Comparison of ENCODE assay signal across 26 cellular contexts in the genomic region with DNA sequence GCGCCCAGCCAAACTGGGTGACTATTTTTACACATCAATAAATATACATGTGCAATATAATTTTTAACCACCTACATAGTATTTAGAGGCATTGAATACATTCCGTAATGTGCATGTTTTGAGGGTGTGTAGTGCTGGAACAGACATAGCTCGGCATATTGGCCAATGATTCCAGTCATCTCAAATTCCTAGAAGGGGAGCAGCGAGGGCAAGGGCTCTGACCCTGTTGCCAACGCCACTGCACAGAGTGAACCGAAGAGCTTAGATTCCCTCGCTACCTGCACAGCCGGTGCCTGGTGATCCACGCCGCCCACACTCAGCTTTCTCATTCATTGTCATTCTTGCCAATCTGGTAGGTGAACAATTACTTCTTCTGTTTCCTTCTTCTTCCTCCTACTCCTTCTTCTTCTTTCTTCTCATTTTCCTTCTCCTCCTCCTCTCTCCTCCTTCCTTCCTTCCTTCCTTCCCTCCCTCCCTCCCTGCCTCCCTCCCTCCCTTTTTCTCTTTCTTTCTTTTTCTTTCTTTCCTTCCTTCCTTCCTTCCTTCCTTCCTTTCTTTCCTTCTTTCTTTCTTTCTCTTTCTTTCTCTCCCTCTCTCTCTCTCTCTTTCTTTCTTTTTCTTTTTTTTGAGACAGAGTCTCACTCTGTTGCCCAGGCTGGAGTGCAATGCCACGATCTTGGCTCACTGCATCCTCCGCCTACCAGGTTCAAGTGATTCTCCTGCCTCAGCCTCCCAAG. TPM values are rescaled to one million over a fixed set of nuclear protein-coding genes. Genes with fewer than 3 reads are reported as not detected.
DNase-seq lines count a peak whose midpoint lies in the region; ATAC-seq and TF ChIP-seq lines count a peak whose summit lies in the region.
"Had no signal": no experiment of that assay in that cellular context is flagged by ENCODE, and none has a peak within 500 bp of the region (broad histone marks: within the 10 kb centered on the region; RNA-seq: fewer than 3 reads in every experiment).

No MANE protein-coding gene starts in this region.

- H3K9me3 Mint-ChIP-seq in activated naive CD4-positive, alpha-beta T cell treated with anti-CD3 and anti-CD28 coated beads, Interleukin-2, amount 10 ng/mL, durations not matched to agents 7 days and 5 days = peaks cover 7% of the 10 kb centered on the region
- peaks cover 4% of the 10 kb centered on the region for H3K9me3 Mint-ChIP-seq in activated naive CD4-positive, alpha-beta T cell treated with anti-CD3 and anti-CD28 coated beads for 36 hours
- peaks cover 4% of the 10 kb centered on the region for H3K9me3 Mint-ChIP-seq in CD4-positive, alpha-beta T cell

- H3K4me3 ChIP-seq in RWPE2 (ENCODE audit: severe bottlenecking) (no peak overlapping the region), transverse colon (no peak overlapping the region)
- H3K4me3 ChIP-seq: A549, adrenal gland, gastroesophageal sphincter, stomach had no signal

- intact Hi-C loops in activated naive CD4-positive, alpha-beta T cell treated with anti-CD3 and anti-CD28 coated beads for 36 hours (cut with micrococcal nuclease) = no loop called here
- intact Hi-C loops in transverse colon (cut with DNase I; ENCODE audit: low total_unique reads) = no loop called here
- intact Hi-C loops in CD4-positive, alpha-beta T cell (cut with DNase I, micrococcal nuclease) = no loop called here

- H3K9me3 ChIP-seq in RWPE2 (ENCODE audit: severe bottlenecking) (no peaks in the 10 kb centered on the region), transverse colon (no peaks in the 10 kb centered on the region)
- peaks cover 10% of the 10 kb centered on the region for H3K9me3 ChIP-seq in CD4-positive, alpha-beta T cell (ENCODE audit: control insufficient read depth, low read length)
- H3K9me3 ChIP-seq: adrenal gland, BE2C had no signal

- H3K27me3 Mint-ChIP-seq in activated naive CD4-positive, alpha-beta T cell treated with anti-CD3 and anti-CD28 coated beads, Interleukin-2, amount 10 ng/mL, durations not matched to agents 7 days and 5 days = peaks cover 57% of the 10 kb centered on the region
- H3K27me3 Mint-ChIP-seq in activated naive CD4-positive, alpha-beta T cell treated with anti-CD3 and anti-CD28 coated beads for 36 hours (ENCODE audit: low read depth) = peaks cover 2% of the 10 kb centered on the region
- H3K27me3 Mint-ChIP-seq in CD4-positive, alpha-beta T cell = peaks cover 7% of the 10 kb centered on the region

- H3K36me3 Mint-ChIP-seq in activated naive CD4-positive, alpha-beta T cell treated with anti-CD3 and anti-CD28 coated beads, Interleukin-2, amount 10 ng/mL, durations not matched to agents 7 days and 5 days = peaks cover 1% of the 10 kb centered on the region
- peaks cover 1% of the 10 kb centered on the region for H3K36me3 Mint-ChIP-seq in activated naive CD4-positive, alpha-beta T cell treated with anti-CD3 and anti-CD28 coated beads for 36 hours (ENCODE audit: low read depth)
- no peaks in the 10 kb centered on the region for H3K36me3 Mint-ChIP-seq in CD4-positive, alpha-beta T cell (ENCODE audit: low read depth)

- no peak overlapping the region for H3K27ac Mint-ChIP-seq in activated naive CD4-positive, alpha-beta T cell treated with anti-CD3 and anti-CD28 coated beads, Interleukin-2, amount 10 ng/mL, durations not matched to agents 7 days and 5 days
- H3K27ac Mint-ChIP-seq in activated naive CD4-positive, alpha-beta T cell treated with anti-CD3 and anti-CD28 coated beads for 36 hours = no peak overlapping the region
- no peak overlapping the region for H3K27ac Mint-ChIP-seq in CD4-positive, alpha-beta T cell
- H3K27ac Mint-ChIP-seq: endodermal cell had no signal

- POLR2A ChIA-PET in CD4-positive, alpha-beta T cell (lab: Charles Lee) = no interaction called here

- ATAC-seq in RWPE2 (ENCODE audit: low read depth) = peak; percentile 33; the same call in 1 of the 3 replicates
- peak; percentile 67 for ATAC-seq in esophagus mucosa
- no peak for ATAC-seq in CD4-positive, alpha-beta T cell (ENCODE audit: poor library complexity)
- ATAC-seq: gastroesophageal sphincter had no signal

- H3K4me3 Mint-ChIP-seq in activated naive CD4-positive, alpha-beta T cell treated with anti-CD3 and anti-CD28 coated beads, Interleukin-2, amount 10 ng/mL, durations not matched to agents 7 days and 5 days = no peak overlapping the region
- H3K4me3 Mint-ChIP-seq in activated naive CD4-positive, alpha-beta T cell treated with anti-CD3 and anti-CD28 coated beads for 36 hours = no peak overlapping the region
- H3K4me3 Mint-ChIP-seq in CD4-positive, alpha-beta T cell = no peak overlapping the region
- H3K4me3 Mint-ChIP-seq: endodermal cell, neural crest cell had no signal

- in situ Hi-C loops in transverse colon (cut with MboI; ENCODE audit: low pct_ligation_motif_present in 1 of 4, low pct_unique_long_range_greater_than_20kb in 1 of 4, low sequenced_read_pairs in 3 of 4) = loop anchor here in 1 of 4 donors (10.0 kb wide), 1 partner anchor 76 kb away; a partner anchor contains a TSS

- no peaks in the 10 kb centered on the region for H3K4me1 Mint-ChIP-seq in activated naive CD4-positive, alpha-beta T cell treated with anti-CD3 and anti-CD28 coated beads, Interleukin-2, amount 10 ng/mL, durations not matched to agents 7 days and 5 days
- peaks cover 1% of the 10 kb centered on the region for H3K4me1 Mint-ChIP-seq in activated naive CD4-positive, alpha-beta T cell treated with anti-CD3 and anti-CD28 coated beads for 36 hours (ENCODE audit: low read depth)
- H3K4me1 Mint-ChIP-seq in CD4-positive, alpha-beta T cell (ENCODE audit: low read depth) = no peaks in the 10 kb centered on the region
- H3K4me1 Mint-ChIP-seq: endodermal cell, neural crest cell had no signal

- no peak for TF ChIP-seq CTCF in RWPE2 (IDR thresholded peaks at IDR 0.05; ENCODE audit: poor library complexity, severe bottlenecking)
- no peak for TF ChIP-seq CTCF in transverse colon (IDR thresholded peaks at IDR 0.05)
- TF ChIP-seq CTCF in CD4-positive, alpha-beta T cell (IDR thresholded peaks at IDR 0.05) = no peak

- 86 to 91% methylated on average over 4 to 12 of the region's 12 CpGs for WGBS in transverse colon (ENCODE audit: low coverage in 1 of 2), 2 donors

- TF ChIP-seq POLR2A in transverse colon (IDR thresholded peaks at IDR 0.05) = no peak

- H3K27me3 ChIP-seq in RWPE2 (ENCODE audit: insufficient read depth, poor library complexity, severe bottlenecking) (no peaks in the 10 kb centered on the region), transverse colon (peaks cover 9% of the 10 kb centered on the region)
- H3K27me3 ChIP-seq in CD4-positive, alpha-beta T cell (ENCODE audit: control insufficient read depth, insufficient read depth, low read length) = peaks cover 4% of the 10 kb centered on the region
- H3K27me3 ChIP-seq: adrenal gland, BE2C had no signal

- H3K4me1 ChIP-seq in RWPE2 (ENCODE audit: insufficient read depth, poor library complexity, severe bottlenecking) (no peaks in the 10 kb centered on the region), transverse colon (peaks cover 0 to 7% (median 1%) of the 10 kb centered on the region in 4 donors)
- H3K4me1 ChIP-seq: adrenal gland, BE2C had no signal

- H3K36me3 ChIP-seq in RWPE2 (ENCODE audit: low read depth) (no peaks in the 10 kb centered on the region), transverse colon (no peaks in the 10 kb centered on the region)
- H3K36me3 ChIP-seq: adrenal gland, BE2C, gastroesophageal sphincter, stomach had no signal

- DNase-seq in activated naive CD4-positive, alpha-beta T cell treated with anti-CD3 and anti-CD28 coated beads, Interleukin-2, amount 10 ng/mL, durations not matched to agents 7 days and 5 days = peak; percentile 11
- no peak for DNase-seq in activated naive CD4-positive, alpha-beta T cell treated with anti-CD3 and anti-CD28 coated beads for 36 hours
- no peak for DNase-seq in RWPE2 (ENCODE audit: low spot score)
- DNase-seq in transverse colon = peak; percentile 3
- DNase-seq in glomerular visceral epithelial cell (ENCODE audit: extremely low spot score) = no peak
- no peak for DNase-seq in DMS 273 treated with DMSO at 0.1 percent for 48 hours (lab: John Stamatoyannopoulos, UW)
- no peak for DNase-seq in CD4-positive, alpha-beta T cell
- DNase-seq: activated CD4-positive, CD25-positive, alpha-beta regulatory T cell treated with anti-CD3 and anti-CD28 coated beads, Interleukin-2, amount 50 U/mL, for 72 hours; adrenal gland; BE2C; COR-L47; cortex of kidney; endodermal cell; kidney glomerular epithelial cell; NCI-H1436 treated with DMSO at 0.1 percent for 48 hours; NCI-H2107; NCI-H446 treated with DMSO at 0.1 percent for 48 hours; OCI-M1; SHP77 treated with DMSO at 0.1 percent for 48 hours; stomach; trophoblast cell had no signal

- TF ChIP-seq EP300 in transverse colon (IDR thresholded peaks at IDR 0.05; ENCODE audit: low read depth) = no peak

- CTCF ChIA-PET in activated naive CD4-positive, alpha-beta T cell treated with anti-CD3 and anti-CD28 coated beads, Interleukin-2, amount 10 ng/mL, durations not matched to agents 7 days and 5 days (lab: Charles Lee) = interaction anchor here (0.6 to 0.9 kb wide), 2 partner anchors 14 to 77 kb away, joined by 3 read pairs; no protein-coding TSS in a partner anchor
- CTCF ChIA-PET in activated naive CD4-positive, alpha-beta T cell treated with anti-CD3 and anti-CD28 coated beads for 36 hours (lab: Charles Lee) = interaction anchor here (0.5 kb wide), 1 partner anchor 200 kb away, joined by 3 read pairs; no protein-coding TSS in a partner anchor
- CTCF ChIA-PET in CD4-positive, alpha-beta T cell (lab: Charles Lee) = no interaction called here

- no peak overlapping the region for H3K27ac ChIP-seq in RWPE2 (ENCODE audit: poor library complexity, severe bottlenecking)
- no peak overlapping the region for H3K27ac ChIP-seq in transverse colon
- no peak overlapping the region for H3K27ac ChIP-seq in CD4-positive, alpha-beta T cell (ENCODE audit: low read depth, low read length)
- H3K27ac ChIP-seq: A549, adrenal gland, gastroesophageal sphincter, KMS-11, stomach had no signal

RNA-seq across cellular contexts. Expression of a gene that starts 26.3 kb away (rescaled TPM):
- 10 to 100 TPM; 75.5 to 76.4 TPM for total RNA-seq in activated naive CD4-positive, alpha-beta T cell treated with anti-CD3 and anti-CD28 coated beads for 36 hours
- total RNA-seq in esophagus mucosa (4.7 TPM), transverse colon (100 to 1,000 TPM; 142 to 300 (median 208) TPM)
- total RNA-seq in CD4-positive, alpha-beta T cell = 100 to 1,000 TPM; 197 to 199 TPM

Comparison
In these comparisons a context has a peak if more than half of its experiments do, and no peak if none do; other contexts are left out.
1. DNase-seq: peak in activated naive CD4-positive, alpha-beta T cell treated with anti-CD3 and anti-CD28 coated beads, Interleukin-2, amount 10 ng/mL, durations not matched to agents 7 days and 5 days (single experiment) and transverse colon (single experiment); none in activated naive CD4-positive, alpha-beta T cell treated with anti-CD3 and anti-CD28 coated beads for 36 hours (single experiment), RWPE2 (single experiment), glomerular visceral epithelial cell (single experiment), DMS 273 treated with DMSO at 0.1 percent for 48 hours (single experiment) and CD4-positive, alpha-beta T cell (0 of 10).
2. RNA of a gene that starts 26.3 kb away (total RNA-seq): 142 to 300 TPM in transverse colon, 197 to 199 TPM in CD4-positive, alpha-beta T cell and 75.5 to 76.4 TPM in activated naive CD4-positive, alpha-beta T cell treated with anti-CD3 and anti-CD28 coated beads for 36 hours; 4.7 TPM in esophagus mucosa (single experiment); every median in the first group is over 10 times any median in the second.